13 cellular contexts compared by ENCODE assay signal in genomic region chr12:132700212-132700913, GRCh38. TPM values are rescaled to one million over a fixed set of nuclear protein-coding genes. Genes with fewer than 3 reads are reported as not detected.
A peak's percentile ranks its signal among the peaks of the same experiment; 100 is the strongest.
DNase-seq lines count a peak whose midpoint lies in the region; ATAC-seq, FAIRE-seq and TF ChIP-seq lines count a peak whose summit lies in the region.
"Had no signal": no experiment of that assay in that cellular context is flagged by ENCODE, and none has a peak within 500 bp of the region (broad histone marks: within the 10 kb centered on the region; RNA-seq: fewer than 3 reads in every experiment).

No MANE protein-coding gene starts in this region.

- H3K27ac Mint-ChIP-seq in activated B cell treated with CpG ODN at 0.5 μM for 24 hours = peak overlapping the region; percentile 27
- H3K27ac Mint-ChIP-seq: activated naive CD4-positive, alpha-beta T cell treated with anti-CD3 and anti-CD28 coated beads, Interleukin-2, amount 50 U/mL, for 24 hours had no signal

- peaks cover 27% of the 10 kb centered on the region for H3K36me3 Mint-ChIP-seq in activated B cell treated with CpG ODN at 0.5 μM for 24 hours (ENCODE audit: low read depth)

- TF ChIP-seq POLR2A in HepG2 (IDR thresholded peaks at IDR 0.05; ENCODE audit: insufficient read depth in 1 of 2, low read depth in 2 of 2, low read length in 2 of 2) = no peak

- no peak overlapping the region for H3K27ac ChIP-seq in HepG2 (ENCODE audit: extremely low read length, insufficient read depth, low read length)

- TF ChIP-seq CTCF in HFF-Myc (IDR thresholded peaks at IDR 0.05; ENCODE audit: low read depth, low read length, missing control alignments) (no peak), activated B cell treated with CpG ODN at 0.5 μM for 24 hours (IDR thresholded peaks at IDR 0.05) (no peak), HepG2 (CRISPR knock-in tag; IDR thresholded peaks at IDR 0.05) (no peak)

- peak; percentile 52 for ATAC-seq in activated B cell treated with CpG ODN at 0.5 μM for 24 hours (ENCODE audit: low read depth)
- no peak for ATAC-seq in HepG2
- no peak for ATAC-seq in GM21723 (IDR thresholded peaks at IDR 0.05; ENCODE audit: unreplicated experiment)
- ATAC-seq: left ventricle myocardium superior had no signal

- no peaks in the 10 kb centered on the region for H3K9me3 Mint-ChIP-seq in activated B cell treated with CpG ODN at 0.5 μM for 24 hours
- H3K9me3 Mint-ChIP-seq: activated naive CD4-positive, alpha-beta T cell treated with anti-CD3 and anti-CD28 coated beads, Interleukin-2, amount 50 U/mL, for 24 hours had no signal

- H2AFZ ChIP-seq in HepG2 (ENCODE audit: low read length) = no peak overlapping the region

- CTCF ChIA-PET in activated B cell treated with CpG ODN at 0.5 μM for 24 hours (lab: Charles Lee) = no interaction called here
- CTCF ChIA-PET in HepG2 (lab: Yijun Ruan, JAX; ENCODE audit: low intra/inter-chr PET ratio, low total read pairs) = no interaction called here

- peaks cover 14 to 34% of the 10 kb centered on the region in 2 experiments; a peak in 4 of 5 replicates for H3K36me3 ChIP-seq in HepG2 (replicated peaks in 1 of 2; ENCODE audit: control insufficient read depth in 1 of 2, insufficient read depth in 2 of 2, low read length in 2 of 2)

- peak overlapping the region; percentile 49 for H3K4me3 Mint-ChIP-seq in activated B cell treated with CpG ODN at 0.5 μM for 24 hours
- H3K4me3 Mint-ChIP-seq: activated naive CD4-positive, alpha-beta T cell treated with anti-CD3 and anti-CD28 coated beads, Interleukin-2, amount 50 U/mL, for 24 hours; CD4-positive, alpha-beta memory T cell had no signal

- H3K27me3 ChIP-seq in HepG2 (ENCODE audit: control insufficient read depth in 1 of 2, insufficient read depth in 2 of 2, low read length in 2 of 2) = no peaks in the 10 kb centered on the region

- H3K9ac ChIP-seq in HepG2 (ENCODE audit: insufficient read depth, low read depth, low read length) = no peak overlapping the region

- TF ChIP-seq RAD21 in HepG2 (CRISPR knock-in tag; IDR thresholded peaks at IDR 0.05) = no peak

- H3K27me3 Mint-ChIP-seq in activated B cell treated with CpG ODN at 0.5 μM for 24 hours = no peaks in the 10 kb centered on the region
- H3K27me3 Mint-ChIP-seq: activated naive CD4-positive, alpha-beta T cell treated with anti-CD3 and anti-CD28 coated beads, Interleukin-2, amount 50 U/mL, for 24 hours; CD4-positive, alpha-beta memory T cell had no signal

- intact Hi-C loops in activated B cell treated with CpG ODN at 0.5 μM for 24 hours (cut with micrococcal nuclease) (loop anchor here (1.0 kb wide), 1 partner anchor 10 kb away; the partner anchor contains the start of gene PGAM5), HepG2 (cut with micrococcal nuclease; ENCODE audit: unreplicated experiment) (no loop called here)

- BruUV-seq in HepG2 (replicated peaks; lab: Mats Ljungman, UMichigan) = no TSS peak

- POLR2A ChIA-PET in activated B cell treated with CpG ODN at 0.5 μM for 24 hours (lab: Charles Lee) = interaction anchor here (0.7 to 0.9 kb wide), 2 partner anchors 9 to 10 kb away, joined by 3 to 6 read pairs; no protein-coding TSS in a partner anchor
- POLR2A ChIA-PET in HepG2 (lab: Yijun Ruan, JAX) = no interaction called here

- no peaks in the 10 kb centered on the region for H4K20me1 ChIP-seq in HepG2 (ENCODE audit: insufficient read depth, low read length)

- no peak overlapping the region for H3K4me2 ChIP-seq in HepG2 (ENCODE audit: low read depth, low read length)

- no peaks in the 10 kb centered on the region for H3K79me2 ChIP-seq in HepG2 (ENCODE audit: insufficient read depth, low read length)

- WGBS in HepG2 (ENCODE audit: low lambda C conversion rate) = 91% methylated on average over 11 of the region's 11 CpGs

- H3K9me3 ChIP-seq in HepG2 (ENCODE audit: low read length) = no peaks in the 10 kb centered on the region

- H3K4me3 ChIP-seq in HFF-Myc (replicated peaks; ENCODE audit: low read depth, low read length) = no peak overlapping the region
- H3K4me3 ChIP-seq in HepG2 (replicated peaks in 1 of 3; ENCODE audit: insufficient read depth in 1 of 3, low read depth in 2 of 3, low read length in 3 of 3) = no peak overlapping the region

- peaks cover 12% of the 10 kb centered on the region; the same call in 1 of the 2 replicates for H3K4me1 ChIP-seq in HepG2 (ENCODE audit: insufficient read depth, low read length)

- in situ Hi-C loops in HepG2 (cut with HindIII; ENCODE audit: extremely low pct_ligation_motif_present, low pct_unique_long_range_greater_than_20kb) = no loop called here

- H3K4me1 Mint-ChIP-seq in activated B cell treated with CpG ODN at 0.5 μM for 24 hours = peaks cover 22% of the 10 kb centered on the region
- H3K4me1 Mint-ChIP-seq: activated naive CD4-positive, alpha-beta T cell treated with anti-CD3 and anti-CD28 coated beads, Interleukin-2, amount 50 U/mL, for 24 hours had no signal

- DNase-seq in EL = peak; percentile 64
- DNase-seq in HFF-Myc (ENCODE audit: extremely low read depth, low read depth) = peak; percentile 42
- DNase-seq in activated B cell treated with CpG ODN at 0.5 μM for 24 hours = no peak
- DNase-seq in HepG2 (ENCODE audit: low spot score) = peak; percentile 45
- no peak for DNase-seq in C1 segment of cervical spinal cord (lab: John Stamatoyannopoulos, UW)
- DNase-seq in cerebellum (ENCODE audit: low spot score) = no peak
- DNase-seq in NCI-H1436 (lab: John Stamatoyannopoulos, UW) = no peak
- DNase-seq: CD4-positive, alpha-beta memory T cell; dermis blood vessel endothelial cell; left ventricle myocardium superior; NCI-H446 had no signal

- FAIRE-seq in HepG2 (lab: Jason Lieb, UNC) = no peak

- no peak for TF ChIP-seq EP300 in HepG2 (IDR thresholded peaks at IDR 0.05; ENCODE audit: low read depth in 2 of 2, low read length in 2 of 2)
- no peak for TF ChIP-seq EP300 in HepG2 (CRISPR knock-in tag; IDR thresholded peaks at IDR 0.05; ENCODE audit: borderline replicate concordance)

RNA-seq across cellular contexts. Expression of gene PGAM5, which starts 10.3 kb away (rescaled TPM):
- 44.0 and 48.7 TPM in 2 replicates for total RNA-seq in activated B cell treated with CpG ODN at 0.5 μM for 24 hours
- 77.1 and 77.9 TPM in 2 replicates for total RNA-seq in HepG2 (2016; rRNA removed; fragmentation: Illumina TruSeq; extraction: Trizol)
- 37.0 and 40.3 TPM in 2 replicates for total RNA-seq in HepG2 (2016; cell fraction: cytosol; rRNA removed; fragmentation: Illumina TruSeq; extraction: Trizol; ENCODE audit: low read depth)
- 75.8 and 78.5 TPM in 2 replicates for total RNA-seq in HepG2 (2016; cell fraction: insoluble cytoplasmic fraction; rRNA removed; fragmentation: Illumina TruSeq; extraction: Trizol)
- 82.5 and 88.7 TPM in 2 replicates for total RNA-seq in HepG2 (2016; cell fraction: membrane; rRNA removed; fragmentation: Illumina TruSeq; extraction: Trizol)
- 27.7 and 31.2 TPM in 2 replicates for total RNA-seq in HepG2 (2016; cell fraction: nucleus; rRNA removed; fragmentation: Illumina TruSeq; extraction: Trizol)
- polyA plus RNA-seq in HepG2 (2011; rRNA removed) = 18.0 and 23.8 TPM in 2 replicates
- polyA plus RNA-seq in HepG2 (2011; cell fraction: cytosol; rRNA removed) = 15.3 and 23.5 TPM in 2 replicates
- polyA plus RNA-seq in HepG2 (2011; cell fraction: nucleus; rRNA removed) = 14.4 and 15.9 TPM in 2 replicates
- polyA plus RNA-seq in HepG2 (2012) = 14.5 and 23.5 TPM in 2 replicates
- 28.3 and 31.0 TPM in 2 replicates for polyA plus RNA-seq in HepG2 (2016; cell fraction: cytosol; fragmentation: Illumina TruSeq; extraction: Trizol; ENCODE audit: low read depth)
- polyA plus RNA-seq in HepG2 (2016; cell fraction: insoluble cytoplasmic fraction; fragmentation: Illumina TruSeq; extraction: Trizol; ENCODE audit: low read depth) = 59.5 and 70.5 TPM in 2 replicates
- 47.3 and 51.7 TPM in 2 replicates for polyA plus RNA-seq in HepG2 (2016; cell fraction: membrane; fragmentation: Illumina TruSeq; extraction: Trizol; ENCODE audit: low read depth)
- polyA plus RNA-seq in HepG2 (2016; cell fraction: nucleus; fragmentation: Illumina TruSeq; extraction: Trizol; ENCODE audit: insufficient read depth, low read depth) = 43.9 and 45.1 TPM in 2 replicates
- 89.6 and 210 TPM in 2 replicates for polyA minus RNA-seq in HepG2 (2011; rRNA and poly(A)+ RNA removed; ENCODE audit: low replicate concordance)
- polyA minus RNA-seq in HepG2 (2011; cell fraction: cytosol; rRNA and poly(A)+ RNA removed) = 28.3 and 32.7 TPM in 2 replicates
- polyA minus RNA-seq in HepG2 (2011; cell fraction: nucleus; rRNA and poly(A)+ RNA removed) = 9.9 and 10.2 TPM in 2 replicates
- total RNA-seq in cerebellum = 21.9 TPM

RNA-seq across cellular contexts. Expression of gene PXMP2, which starts 13.0 kb away (rescaled TPM):
- 5.3 and 7.7 TPM in 2 replicates for total RNA-seq in activated B cell treated with CpG ODN at 0.5 μM for 24 hours
- 38.3 and 42.9 TPM in 2 replicates for total RNA-seq in HepG2 (2016; rRNA removed; fragmentation: Illumina TruSeq; extraction: Trizol)
- total RNA-seq in HepG2 (2016; cell fraction: cytosol; rRNA removed; fragmentation: Illumina TruSeq; extraction: Trizol; ENCODE audit: low read depth) = 129 and 144 TPM in 2 replicates
- total RNA-seq in HepG2 (2016; cell fraction: insoluble cytoplasmic fraction; rRNA removed; fragmentation: Illumina TruSeq; extraction: Trizol) = 34.3 and 45.4 TPM in 2 replicates
- 94.5 and 107 TPM in 2 replicates for total RNA-seq in HepG2 (2016; cell fraction: membrane; rRNA removed; fragmentation: Illumina TruSeq; extraction: Trizol)
- 16.5 and 17.4 TPM in 2 replicates for total RNA-seq in HepG2 (2016; cell fraction: nucleus; rRNA removed; fragmentation: Illumina TruSeq; extraction: Trizol)
- 24.4 and 25.5 TPM in 2 replicates for polyA plus RNA-seq in HepG2 (2011; rRNA removed)
- polyA plus RNA-seq in HepG2 (2011; cell fraction: cytosol; rRNA removed) = 21.8 and 27.1 TPM in 2 replicates
- 11.1 and 15.6 TPM in 2 replicates for polyA plus RNA-seq in HepG2 (2011; cell fraction: nucleus; rRNA removed)
- polyA plus RNA-seq in HepG2 (2012) = 14.0 and 18.0 TPM in 2 replicates
- 136 and 147 TPM in 2 replicates for polyA plus RNA-seq in HepG2 (2016; cell fraction: cytosol; fragmentation: Illumina TruSeq; extraction: Trizol; ENCODE audit: low read depth)
- polyA plus RNA-seq in HepG2 (2016; cell fraction: insoluble cytoplasmic fraction; fragmentation: Illumina TruSeq; extraction: Trizol; ENCODE audit: low read depth) = 33.1 and 37.0 TPM in 2 replicates
- 87.1 and 93.3 TPM in 2 replicates for polyA plus RNA-seq in HepG2 (2016; cell fraction: membrane; fragmentation: Illumina TruSeq; extraction: Trizol; ENCODE audit: low read depth)
- polyA plus RNA-seq in HepG2 (2016; cell fraction: nucleus; fragmentation: Illumina TruSeq; extraction: Trizol; ENCODE audit: insufficient read depth, low read depth) = 39.4 and 39.9 TPM in 2 replicates
- polyA minus RNA-seq in HepG2 (2011; rRNA and poly(A)+ RNA removed; ENCODE audit: low replicate concordance) = 14.3 and 48.1 TPM in 2 replicates
- 4.0 and 7.8 TPM in 2 replicates for polyA minus RNA-seq in HepG2 (2011; cell fraction: cytosol; rRNA and poly(A)+ RNA removed)
- 7.0 and 7.9 TPM in 2 replicates for polyA minus RNA-seq in HepG2 (2011; cell fraction: nucleus; rRNA and poly(A)+ RNA removed)
- total RNA-seq in cerebellum = 14.4 TPM

RNA-seq across cellular contexts. Expression of gene POLE, which starts 13.2 kb away (rescaled TPM):
- 51.1 and 64.3 TPM in 2 replicates for total RNA-seq in activated B cell treated with CpG ODN at 0.5 μM for 24 hours
- 25.7 and 52.2 TPM in 2 replicates for total RNA-seq in HepG2 (2016; rRNA removed; fragmentation: Illumina TruSeq; extraction: Trizol)
- total RNA-seq in HepG2 (2016; cell fraction: cytosol; rRNA removed; fragmentation: Illumina TruSeq; extraction: Trizol; ENCODE audit: low read depth) = 59.1 and 64.2 TPM in 2 replicates
- 20.9 and 52.7 TPM in 2 replicates for total RNA-seq in HepG2 (2016; cell fraction: insoluble cytoplasmic fraction; rRNA removed; fragmentation: Illumina TruSeq; extraction: Trizol)
- 57.6 and 66.6 TPM in 2 replicates for total RNA-seq in HepG2 (2016; cell fraction: membrane; rRNA removed; fragmentation: Illumina TruSeq; extraction: Trizol)
- total RNA-seq in HepG2 (2016; cell fraction: nucleus; rRNA removed; fragmentation: Illumina TruSeq; extraction: Trizol) = 72.5 and 80.9 TPM in 2 replicates
- polyA plus RNA-seq in HepG2 (2011; rRNA removed) = 23.2 and 25.3 TPM in 2 replicates
- polyA plus RNA-seq in HepG2 (2011; cell fraction: cytosol; rRNA removed) = 4.8 and 9.4 TPM in 2 replicates
- polyA plus RNA-seq in HepG2 (2011; cell fraction: nucleus; rRNA removed) = 134 and 225 TPM in 2 replicates
- polyA plus RNA-seq in HepG2 (2012) = 14.9 and 21.3 TPM in 2 replicates
- 4.1 and 5.2 TPM in 2 replicates for polyA plus RNA-seq in HepG2 (2016; cell fraction: cytosol; fragmentation: Illumina TruSeq; extraction: Trizol; ENCODE audit: low read depth)
- polyA plus RNA-seq in HepG2 (2016; cell fraction: insoluble cytoplasmic fraction; fragmentation: Illumina TruSeq; extraction: Trizol; ENCODE audit: low read depth) = 21.3 and 29.5 TPM in 2 replicates
- 11.4 and 13.7 TPM in 2 replicates for polyA plus RNA-seq in HepG2 (2016; cell fraction: membrane; fragmentation: Illumina TruSeq; extraction: Trizol; ENCODE audit: low read depth)
- polyA plus RNA-seq in HepG2 (2016; cell fraction: nucleus; fragmentation: Illumina TruSeq; extraction: Trizol; ENCODE audit: insufficient read depth, low read depth) = 185 and 194 TPM in 2 replicates
- 104 and 245 TPM in 2 replicates for polyA minus RNA-seq in HepG2 (2011; rRNA and poly(A)+ RNA removed; ENCODE audit: low replicate concordance)
- 12.9 and 22.7 TPM in 2 replicates for polyA minus RNA-seq in HepG2 (2011; cell fraction: cytosol; rRNA and poly(A)+ RNA removed)
- 79.4 and 111 TPM in 2 replicates for polyA minus RNA-seq in HepG2 (2011; cell fraction: nucleus; rRNA and poly(A)+ RNA removed)
- 55.0 TPM for total RNA-seq in cerebellum

Comparison
In these comparisons a context has a peak if more than half of its experiments do, and no peak if none do; other contexts are left out.
1. DNase-seq: peak in EL (single experiment), HFF-Myc (single experiment) and HepG2 (single experiment); none in activated B cell treated with CpG ODN at 0.5 μM for 24 hours (single experiment), C1 segment of cervical spinal cord (0 of 14), cerebellum (single experiment) and NCI-H1436 (single experiment).